ENCODE assay signal across 2 cellular contexts in genomic region chr5:38107096-38107495, GRCh38.
TF ChIP-seq lines count a peak whose summit lies in the region.

No MANE protein-coding gene starts in this region.

TF ChIP-seq in HepG2, 621 proteins besides CTCF, POLR2A, EP300 and RAD21:
- TF ChIP-seq ZNF687 (CRISPR knock-in tag; IDR thresholded peaks at IDR 0.05): peak; percentile 37; the same call in 1 of the 2 replicates
- no peak for TF ChIP-seq PHF20 (CRISPR knock-in tag; IDR thresholded peaks at IDR 0.05)
- TF ChIP-seq ZNF296 (CRISPR knock-in tag; conservative IDR thresholded peaks at IDR 0.05): no peak

TF ChIP-seq in H1, 55 proteins besides CTCF, POLR2A, EP300 and RAD21:
- TF ChIP-seq YY1 (IDR thresholded peaks at IDR 0.05; ENCODE audit: low read depth, low read length) (no peak), E2F6 (IDR thresholded peaks at IDR 0.05) (no peak), RBBP5 (IDR thresholded peaks at IDR 0.05; ENCODE audit: borderline replicate concordance, low read depth, low read length) (no peak), FOSL1 (IDR thresholded peaks at IDR 0.05; ENCODE audit: insufficient read depth, low read depth, low read length) (no peak)
